32 cellular contexts compared by ENCODE assay signal in genomic region chr15:52028431-52029093, GRCh38. TPM values are rescaled to one million over a fixed set of nuclear protein-coding genes. Genes with fewer than 3 reads are reported as not detected.
A peak's percentile ranks its signal among the peaks of the same experiment; 100 is the strongest.
DNase-seq lines count a peak whose midpoint lies in the region; ATAC-seq, FAIRE-seq and TF ChIP-seq lines count a peak whose summit lies in the region.
"Had no signal": no experiment of that assay in that cellular context is flagged by ENCODE, and none has a peak within 500 bp of the region (broad histone marks: within the 10 kb centered on the region; RNA-seq: fewer than 3 reads in every experiment).

No MANE protein-coding gene starts in this region.

- WGBS in trophoblast cell (ENCODE audit: extremely low coverage, insufficient coverage, insufficient read length): no CpG with 5 or more reads among the region's 5 CpGs

- no peak for FAIRE-seq in GM12891 (lab: Jason Lieb, UNC)
- FAIRE-seq: frontal cortex, G401.6, GM19239 had no signal

- no peak overlapping the region for H2BK5ac ChIP-seq in trophoblast cell (ENCODE audit: low read depth, low read length, poor library complexity)

- H3K9me3 Mint-ChIP-seq in GM23338 (no peaks in the 10 kb centered on the region), osteocyte (ENCODE audit: unreplicated experiment) (peaks cover 3% of the 10 kb centered on the region)

- ATAC-seq in GM23338 (no peak), HG03280 (IDR thresholded peaks at IDR 0.05; ENCODE audit: unreplicated experiment) (peak; percentile 67)
- ATAC-seq: activated CD8-positive, alpha-beta T cell treated with anti-CD3 and anti-CD28 coated beads for 36 hours; lower lobe of right lung; right lobe of liver had no signal

- H3K79me2 ChIP-seq in GM23338 (replicated peaks; ENCODE audit: insufficient read depth) (peaks cover 100% of the 10 kb centered on the region), trophoblast cell (ENCODE audit: control insufficient read depth, insufficient read depth, low read length, poor library complexity) (peaks cover 19% of the 10 kb centered on the region)

- no peak overlapping the region for H3K4me3 ChIP-seq in GM23338
- H3K4me3 ChIP-seq in trophoblast cell (ENCODE audit: low read depth, low read length): no peak overlapping the region
- H3K4me3 ChIP-seq: breast epithelium, dorsolateral prefrontal cortex, lower lobe of right lung, right lobe of liver, transverse colon had no signal

- H3K9ac ChIP-seq in trophoblast cell (ENCODE audit: low read length): no peak overlapping the region

- peak overlapping the region; percentile 35 for H3K4ac ChIP-seq in trophoblast cell (ENCODE audit: low read depth, low read length)

- no peak overlapping the region for H3K23ac ChIP-seq in trophoblast cell (ENCODE audit: low read length)

- no peaks in the 10 kb centered on the region for H3K79me1 ChIP-seq in trophoblast cell (ENCODE audit: low read length)

- H3F3A ChIP-seq in GM23338 (replicated peaks; ENCODE audit: low read depth): no peaks in the 10 kb centered on the region; the same call in 1 of the 2 replicates

- no peak overlapping the region for H3K14ac ChIP-seq in trophoblast cell (ENCODE audit: low read length)

- no peaks in the 10 kb centered on the region for H3K27me3 ChIP-seq in GM23338 (ENCODE audit: insufficient read depth)
- H3K27me3 ChIP-seq in trophoblast cell (ENCODE audit: insufficient read depth, low read length): no peaks in the 10 kb centered on the region
- H3K27me3 ChIP-seq: breast epithelium, dorsolateral prefrontal cortex, neutrophil, right lobe of liver, transverse colon had no signal

- H3K27me3 Mint-ChIP-seq in GM23338 (ENCODE audit: insufficient read depth, low read depth, poor library complexity) (peaks cover 7% of the 10 kb centered on the region), osteocyte (ENCODE audit: unreplicated experiment) (no peaks in the 10 kb centered on the region)
- H3K27me3 Mint-ChIP-seq: activated CD8-positive, alpha-beta T cell treated with anti-CD3 and anti-CD28 coated beads for 36 hours; activated naive CD8-positive, alpha-beta T cell treated with anti-CD3 and anti-CD28 coated beads for 36 hours; naive B cell; progenitor cell of endocrine pancreas had no signal

- H3K4me2 ChIP-seq in GM23338 (peak overlapping the region; percentile 12; the same call in 1 of the 2 replicates), trophoblast cell (ENCODE audit: low read length) (no peak overlapping the region)

- H3K4me3 Mint-ChIP-seq in GM23338: no peak overlapping the region
- no peak overlapping the region for H3K4me3 Mint-ChIP-seq in osteocyte (ENCODE audit: unreplicated experiment)
- H3K4me3 Mint-ChIP-seq: activated CD8-positive, alpha-beta T cell treated with anti-CD3 and anti-CD28 coated beads for 36 hours; activated naive CD8-positive, alpha-beta T cell treated with anti-CD3 and anti-CD28 coated beads for 36 hours; H9 had no signal

- H4K91ac ChIP-seq in trophoblast cell (ENCODE audit: low read depth, low read length): no peak overlapping the region

- H2AFZ ChIP-seq in GM23338 (no peak overlapping the region), trophoblast cell (ENCODE audit: insufficient read depth, low read length, poor library complexity) (no peak overlapping the region)

- H2AK5ac ChIP-seq in trophoblast cell (ENCODE audit: low read length): no peak overlapping the region

- H3K27ac ChIP-seq in GM23338 (ENCODE audit: low read depth) (peak overlapping the region; percentile 76), trophoblast cell (ENCODE audit: low read depth, low read length) (no peak overlapping the region)
- H3K27ac ChIP-seq: breast epithelium, lower lobe of right lung, neutrophil, right lobe of liver, transverse colon had no signal

- no peak overlapping the region for H4K12ac ChIP-seq in trophoblast cell (ENCODE audit: low read depth, low read length)

- no peak overlapping the region for H2BK12ac ChIP-seq in trophoblast cell (ENCODE audit: low read length)

- peaks cover 31% of the 10 kb centered on the region for H3K36me3 Mint-ChIP-seq in GM23338 (ENCODE audit: low read depth)
- peaks cover 25% of the 10 kb centered on the region for H3K36me3 Mint-ChIP-seq in osteocyte (ENCODE audit: unreplicated experiment)

- H3K18ac ChIP-seq in trophoblast cell (ENCODE audit: low read length): no peak overlapping the region

- H3K9me3 ChIP-seq in trophoblast cell (ENCODE audit: insufficient read depth, low read depth, low read length): no peaks in the 10 kb centered on the region
- H3K9me3 ChIP-seq: lower lobe of right lung, neutrophil, right lobe of liver, transverse colon had no signal

- TF ChIP-seq POLR2A in GM12891 (IDR thresholded peaks at IDR 0.05; ENCODE audit: low read depth, low read length): no peak

- TF ChIP-seq CTCF in GM23338 (conservative IDR thresholded peaks at IDR 0.05; ENCODE audit: low read depth in 2 of 2): no peak
- TF ChIP-seq CTCF in osteocyte (IDR thresholded peaks at IDR 0.05): no peak

- H4K8ac ChIP-seq in trophoblast cell (ENCODE audit: low read depth, low read length): no peak overlapping the region

- DNase-seq in GM12891 (ENCODE audit: insufficient read length, low spot score) (no peak), GM23338 (ENCODE audit: low spot score) (no peak), trophoblast cell (no peak), AML-193 (lab: John Stamatoyannopoulos, UW) (no peak), osteocyte (ENCODE audit: extremely low spot score, unreplicated experiment) (no peak), NCI-H2196 treated with DMSO at 0.1 percent for 48 hours (lab: John Stamatoyannopoulos, UW; ENCODE audit: unreplicated experiment) (no peak)
- DNase-seq: activated CD4-positive, alpha-beta T cell treated with anti-CD3 and anti-CD28 coated beads for 1 hour; activated CD8-positive, alpha-beta T cell treated with anti-CD3 and anti-CD28 coated beads for 36 hours; activated effector memory CD4-positive, alpha-beta T cell treated with anti-CD3 and anti-CD28 coated beads, Interleukin-2, amount 50 U/mL, for 16 hours; activated naive CD8-positive, alpha-beta T cell treated with anti-CD3 and anti-CD28 coated beads for 36 hours; anterior cingulate cortex; C1 segment of cervical spinal cord; COR-L47; dorsolateral prefrontal cortex; H9; KBM-7; kidney glomerular epithelial cell; lower lobe of right lung; midbrain; naive B cell; NCI-H1092 treated with DMSO at 0.1 percent for 48 hours; NCI-H1694 treated with DMSO at 0.1 percent for 48 hours; right lobe of liver; stimulated activated CD4-positive, alpha-beta T cell treated with anti-CD3 and anti-CD28 coated beads, Interleukin-4, amount 100 ng/mL, for 1 hour; transverse colon had no signal

- H3K4me1 Mint-ChIP-seq in GM23338 (peaks cover 28% of the 10 kb centered on the region), osteocyte (ENCODE audit: unreplicated experiment) (peaks cover 32% of the 10 kb centered on the region)

- no peaks in the 10 kb centered on the region for H3K9me2 ChIP-seq in GM23338 (ENCODE audit: insufficient read depth)

- H3K27ac Mint-ChIP-seq in GM23338 (peak overlapping the region; percentile 50), osteocyte (ENCODE audit: unreplicated experiment) (no peak overlapping the region)
- H3K27ac Mint-ChIP-seq: activated CD8-positive, alpha-beta T cell treated with anti-CD3 and anti-CD28 coated beads for 36 hours; activated naive CD8-positive, alpha-beta T cell treated with anti-CD3 and anti-CD28 coated beads for 36 hours; progenitor cell of endocrine pancreas had no signal

- H3K36me3 ChIP-seq in GM23338 (ENCODE audit: insufficient read depth) (no peaks in the 10 kb centered on the region), trophoblast cell (ENCODE audit: control insufficient read depth in 1 of 2, insufficient read depth in 2 of 2, low read length in 2 of 2) (peaks cover 0 to 5% of the 10 kb centered on the region in 2 experiments)
- H3K36me3 ChIP-seq: breast epithelium, lower lobe of right lung, neutrophil, right lobe of liver had no signal

- no peak overlapping the region for H2BK120ac ChIP-seq in trophoblast cell (ENCODE audit: insufficient read depth, low read length, poor library complexity)

- H3K4me1 ChIP-seq in GM23338 (ENCODE audit: insufficient read depth): peaks cover 21% of the 10 kb centered on the region
- no peaks in the 10 kb centered on the region for H3K4me1 ChIP-seq in trophoblast cell (ENCODE audit: control insufficient read depth in 1 of 2, insufficient read depth in 2 of 2, low read length in 2 of 2)
- H3K4me1 ChIP-seq: breast epithelium, lower lobe of right lung had no signal

- H4K20me1 ChIP-seq in GM23338 (replicated peaks; ENCODE audit: insufficient read depth): peaks cover 60% of the 10 kb centered on the region

TF ChIP-seq in GM12891, 5 proteins besides CTCF, POLR2A, EP300 and RAD21:
- no peak for TF ChIP-seq PAX5 (IDR thresholded peaks at IDR 0.05; ENCODE audit: insufficient read depth, low read length, severe bottlenecking)
- no peak for TF ChIP-seq TAF1 (IDR thresholded peaks at IDR 0.05; ENCODE audit: low read depth, low read length)
- TF ChIP-seq POU2F2 (IDR thresholded peaks at IDR 0.05; ENCODE audit: low read depth, low read length): no peak
- no peak for TF ChIP-seq POLR2AphosphoS5 (IDR thresholded peaks at IDR 0.05; ENCODE audit: low read depth, low read length)
- TF ChIP-seq SPI1 (IDR thresholded peaks at IDR 0.05; ENCODE audit: low read depth, low read length): peak; percentile 34

TF ChIP-seq in GM23338, 12 proteins besides CTCF, POLR2A, EP300 and RAD21 (continues in another document):
- TF ChIP-seq JUNB (IDR thresholded peaks at IDR 0.05; ENCODE audit: unreplicated experiment): no peak
- no peak for TF ChIP-seq EZH2phosphoT487 (IDR thresholded peaks at IDR 0.05; ENCODE audit: unreplicated experiment)
- no peak for TF ChIP-seq POLR2AphosphoS5 (IDR thresholded peaks at IDR 0.05; ENCODE audit: low read depth)
- no peak for TF ChIP-seq STAT1 (IDR thresholded peaks at IDR 0.05; ENCODE audit: unreplicated experiment)

RNA-seq across cellular contexts. Expression of gene MAPK6, which starts 9.5 kb away (rescaled TPM):
- polyA plus RNA-seq in GM12891 (2012; ENCODE audit: low read depth, missing spikeins): 25.6 TPM
- 92.3 and 94.9 TPM in 2 replicates for total RNA-seq in GM23338 (2014; rRNA removed; shearing (Covaris generic))
- 40.9 and 43.5 TPM in 2 replicates for polyA plus RNA-seq in GM23338 (2016; fragmentation: Nextera tagmentation; extraction: Ambion mirVana)
- 47.6 TPM in 2 replicates for polyA plus RNA-seq in trophoblast cell (2013)
- 44.3 and 46.1 TPM in 2 replicates for total RNA-seq in osteocyte

RNA-seq across cellular contexts. Expression of gene LEO1, which starts 57.0 kb away (rescaled TPM):
- 20.4 TPM for polyA plus RNA-seq in GM12891 (2012; ENCODE audit: low read depth, missing spikeins)
- total RNA-seq in GM23338 (2014; rRNA removed; shearing (Covaris generic)): 34.7 and 41.4 TPM in 2 replicates
- 44.1 and 55.6 TPM in 2 replicates for polyA plus RNA-seq in GM23338 (2016; fragmentation: Nextera tagmentation; extraction: Ambion mirVana)
- polyA plus RNA-seq in trophoblast cell (2013): 18.0 and 19.2 TPM in 2 replicates
- 17.9 and 19.4 TPM in 2 replicates for total RNA-seq in osteocyte
